Comparison of ENCODE assay signal across 11 cellular contexts in genomic region chr3:50267280-50267913, GRCh38. TPM values are rescaled to one million over a fixed set of nuclear protein-coding genes. Genes with fewer than 3 reads are reported as not detected.
DNase-seq lines count a peak whose midpoint lies in the region; ATAC-seq, FAIRE-seq and TF ChIP-seq lines count a peak whose summit lies in the region.
"Had no signal": no experiment of that assay in that cellular context is flagged by ENCODE, and none has a peak within 500 bp of the region (broad histone marks: within the 10 kb centered on the region; RNA-seq: fewer than 3 reads in every experiment).

No MANE protein-coding gene starts in this region.

- no peaks in the 10 kb centered on the region for H3K36me3 ChIP-seq in Peyer's patch
- no peaks in the 10 kb centered on the region for H3K36me3 ChIP-seq in neural progenitor cell

- no peaks in the 10 kb centered on the region for H3K36me3 Mint-ChIP-seq in neural progenitor cell

- no peaks in the 10 kb centered on the region for H4K20me1 ChIP-seq in neural progenitor cell (ENCODE audit: low read depth)

- H3K9me3 ChIP-seq in Peyer's patch (no peaks in the 10 kb centered on the region), neural progenitor cell (ENCODE audit: low read depth) (no peaks in the 10 kb centered on the region)

- H3K4me3 Mint-ChIP-seq in neural progenitor cell: no peak overlapping the region

- peak overlapping the region; percentile 73 for H3K27ac ChIP-seq in 22Rv1
- peak overlapping the region; percentile 50 to 100 (median 94) for H3K27ac ChIP-seq in Peyer's patch
- H3K27ac ChIP-seq in neural progenitor cell: no peak overlapping the region

- peaks cover 71% of the 10 kb centered on the region for H3K4me1 Mint-ChIP-seq in neural progenitor cell

- no peak overlapping the region for H3K27ac Mint-ChIP-seq in neural progenitor cell

- H3K9ac ChIP-seq in neural progenitor cell: no peak overlapping the region

- H3K4me2 ChIP-seq in neural progenitor cell: peak overlapping the region; percentile 58

- no peak overlapping the region for H2AFZ ChIP-seq in neural progenitor cell (replicated peaks)

- H3K27me3 Mint-ChIP-seq in neural progenitor cell (ENCODE audit: insufficient read depth, low read depth): peaks cover 11% of the 10 kb centered on the region

- H3F3A ChIP-seq in neural progenitor cell (ENCODE audit: low read depth): peaks cover 41% of the 10 kb centered on the region

- peak; percentile 69 to 78 for TF ChIP-seq POLR2A in Peyer's patch (IDR thresholded peaks at IDR 0.05)

- FAIRE-seq in frontal cortex (lab: Jason Lieb, UNC): no peak
- FAIRE-seq: islet of Langerhans had no signal

- DNase-seq in Peyer's patch: peak in 2 of 3 donors; percentile 81 to 84
- DNase-seq in frontal cortex (ENCODE audit: low spot score in 2 of 2): peak; percentile 65 to 71
- DNase-seq in neural progenitor cell (ENCODE audit: low spot score): peak; percentile 52
- no peak for DNase-seq in GM10266 (ENCODE audit: extremely low spot score)
- DNase-seq in stimulated activated CD4-positive, alpha-beta T cell treated with anti-CD3 and anti-CD28 coated beads, Interleukin-1b, Interleukin-23, amount 100 ng/mL, for 48 hours: no peak
- DNase-seq in NCI-H748 treated with DMSO at 0.1 percent for 48 hours (lab: John Stamatoyannopoulos, UW): no peak

- no peaks in the 10 kb centered on the region for H3K9me3 Mint-ChIP-seq in neural progenitor cell

- H3K79me2 ChIP-seq in neural progenitor cell (ENCODE audit: low read depth): no peaks in the 10 kb centered on the region

- ATAC-seq in HG02759 (IDR thresholded peaks at IDR 0.05; ENCODE audit: unreplicated experiment): no peak

- H3K4me3 ChIP-seq in Peyer's patch: peak overlapping the region; percentile 20 to 54 (median 44)
- peak overlapping the region; percentile 16 for H3K4me3 ChIP-seq in neural progenitor cell

- TF ChIP-seq CTCF in 22Rv1 (IDR thresholded peaks at IDR 0.05) (no peak), Peyer's patch (IDR thresholded peaks at IDR 0.05) (no peak), neural progenitor cell (IDR thresholded peaks at IDR 0.05) (no peak), GM10266 (IDR thresholded peaks at IDR 0.05; ENCODE audit: control insufficient read depth, insufficient read depth, low read depth, missing control alignments) (no peak)

- no peaks in the 10 kb centered on the region for H3K27me3 ChIP-seq in Peyer's patch
- no peaks in the 10 kb centered on the region for H3K27me3 ChIP-seq in neural progenitor cell

- H3K4me1 ChIP-seq in Peyer's patch (peaks cover 0 to 67% (median 10%) of the 10 kb centered on the region in 4 donors), neural progenitor cell (peaks cover 52% of the 10 kb centered on the region)

RNA-seq across cellular contexts. Expression of gene SEMA3B, which starts 1.6 kb away (rescaled TPM):
- total RNA-seq in Peyer's patch (100 to 1,000 TPM in 3 of 4 donors, 10 to 100 TPM in 1; 56.1 to 367 (median 267) TPM), frontal cortex (2.4 TPM), neural progenitor cell (ENCODE audit: low replicate concordance) (0.80 and 8.6 TPM in 2 replicates)

RNA-seq across cellular contexts. Expression of gene LSMEM2, which starts 11.5 kb away (rescaled TPM):
- total RNA-seq in Peyer's patch: not detected
- 0.82 TPM for total RNA-seq in frontal cortex
- total RNA-seq in neural progenitor cell (ENCODE audit: low replicate concordance): 0.37 TPM in 1 of 2 replicates, not detected in the other
- total RNA-seq: activated CD8-positive, alpha-beta memory T cell treated with anti-CD3 and anti-CD28 coated beads for 36 hours; ureter had no signal

RNA-seq across cellular contexts. Expression of gene IFRD2, which starts 24.8 kb away (rescaled TPM):
- total RNA-seq in Peyer's patch (100 to 1,000 TPM in 3 of 4 donors, 10 to 100 TPM in 1; 75.5 to 205 (median 140) TPM), frontal cortex (17.9 TPM), neural progenitor cell (ENCODE audit: low replicate concordance) (26.4 and 45.6 TPM in 2 replicates)

RNA-seq across cellular contexts. Expression of gene GNAI2, which starts 31.4 kb away (rescaled TPM):
- total RNA-seq in Peyer's patch (100 to 1,000 TPM in 2 of 4 donors, 10 to 100 TPM in 2; 71.8 to 178 (median 98.4) TPM), frontal cortex (97.0 TPM), neural progenitor cell (ENCODE audit: low replicate concordance) (249 and 321 TPM in 2 replicates)

RNA-seq across cellular contexts. Expression of gene HYAL3, which starts 31.8 kb away (rescaled TPM):
- total RNA-seq in Peyer's patch (1 to 10 TPM; 3.0 to 6.6 (median 4.2) TPM), frontal cortex (3.7 TPM), neural progenitor cell (ENCODE audit: low replicate concordance) (2.2 and 4.9 TPM in 2 replicates)

Comparison
In these comparisons a context has a peak if more than half of its experiments do, and no peak if none do; other contexts are left out.
1. DNase-seq: peak in Peyer's patch (2 of 3), frontal cortex (2 of 2) and neural progenitor cell (single experiment); none in GM10266 (single experiment), stimulated activated CD4-positive, alpha-beta T cell treated with anti-CD3 and anti-CD28 coated beads, Interleukin-1b, Interleukin-23, amount 100 ng/mL, for 48 hours (single experiment) and NCI-H748 treated with DMSO at 0.1 percent for 48 hours (single experiment).